ENCODE assay signal across 8 cellular contexts in the genomic region with DNA sequence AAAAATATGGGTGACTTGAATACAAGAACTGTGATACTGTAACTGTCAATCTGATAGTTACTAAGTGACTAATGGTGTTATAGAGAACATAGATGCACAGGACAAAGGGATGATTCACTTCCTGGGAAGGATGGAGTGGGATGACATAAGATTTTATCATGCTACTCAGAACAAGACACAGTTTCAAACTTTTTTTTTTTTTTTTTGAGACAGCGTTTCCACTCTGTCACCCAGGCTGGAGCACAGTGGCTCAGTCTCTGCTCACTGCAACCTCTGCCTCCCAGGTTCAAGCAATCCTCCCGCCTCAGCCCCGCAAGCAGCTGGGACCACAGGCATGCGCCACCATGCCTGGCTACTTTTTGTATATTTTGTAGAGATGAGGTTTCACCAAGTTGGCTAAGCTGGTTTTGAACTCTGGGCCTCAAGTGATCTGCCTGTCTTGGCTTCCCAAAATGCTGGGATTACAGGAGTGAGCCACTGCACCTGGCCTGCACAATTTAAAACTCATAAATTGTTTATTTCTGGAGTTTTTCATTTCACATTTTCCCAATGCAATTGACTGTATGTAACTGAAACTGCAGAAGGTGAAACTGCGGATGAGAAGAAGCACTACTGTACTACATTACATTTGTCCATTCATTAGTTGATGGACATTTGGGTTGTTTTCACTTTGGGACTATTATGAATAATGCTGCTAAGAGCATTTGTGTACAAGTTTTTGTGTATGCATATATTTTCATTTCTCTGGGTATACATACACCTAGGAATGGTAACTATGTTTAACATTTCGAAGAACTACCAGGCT. TPM values are rescaled to one million over a fixed set of nuclear protein-coding genes. Genes with fewer than 3 reads are reported as not detected.
DNase-seq lines count a peak whose midpoint lies in the region; ATAC-seq and TF ChIP-seq lines count a peak whose summit lies in the region.

No MANE protein-coding gene starts in this region.

- intact Hi-C loops in activated CD4-positive, alpha-beta T cell treated with anti-CD3 and anti-CD28 coated beads for 36 hours (cut with DNase I, micrococcal nuclease): loop anchor here (1.0 to 10.0 kb wide), 17 partner anchors 14 to 922 kb away; partner anchors contain the start of genes EIF4A2 (in 1 of the 2), ETV5 (in 1 of the 2) and ST6GAL1 (in 1 of the 2)

- H3K36me3 Mint-ChIP-seq in activated CD4-positive, alpha-beta T cell treated with anti-CD3 and anti-CD28 coated beads for 36 hours (ENCODE audit: low read depth): no peaks in the 10 kb centered on the region
- peaks cover 2% of the 10 kb centered on the region for H3K36me3 Mint-ChIP-seq in activated CD4-positive, alpha-beta memory T cell treated with anti-CD3 and anti-CD28 coated beads, Interleukin-2, amount 10 ng/mL, durations not matched to agents 7 days and 5 days (ENCODE audit: low read depth)

- no peak for TF ChIP-seq CTCF in foreskin keratinocyte (conservative IDR thresholded peaks at IDR 0.05)

- CTCF ChIA-PET in activated CD4-positive, alpha-beta T cell treated with anti-CD3 and anti-CD28 coated beads for 36 hours (lab: Charles Lee): interaction anchor here (0.7 kb wide), 1 partner anchor 1018 kb away, joined by 3 read pairs; no protein-coding TSS in a partner anchor
- CTCF ChIA-PET in activated CD4-positive, alpha-beta memory T cell treated with anti-CD3 and anti-CD28 coated beads, Interleukin-2, amount 10 ng/mL, durations not matched to agents 7 days and 5 days (lab: Charles Lee): interaction anchor here (0.7 to 3.8 kb wide), 4 partner anchors 23 to 111 kb away, joined by 3 to 33 read pairs (median 6); no protein-coding TSS in a partner anchor

- peak overlapping the region; percentile 20 for H3K4me3 Mint-ChIP-seq in activated CD4-positive, alpha-beta T cell treated with anti-CD3 and anti-CD28 coated beads for 36 hours
- peak overlapping the region; percentile 33 for H3K4me3 Mint-ChIP-seq in activated CD4-positive, alpha-beta memory T cell treated with anti-CD3 and anti-CD28 coated beads, Interleukin-2, amount 10 ng/mL, durations not matched to agents 7 days and 5 days

- peak overlapping the region; percentile 90 for H3K27ac Mint-ChIP-seq in activated CD4-positive, alpha-beta T cell treated with anti-CD3 and anti-CD28 coated beads for 36 hours
- peak overlapping the region; percentile 85 for H3K27ac Mint-ChIP-seq in activated CD4-positive, alpha-beta memory T cell treated with anti-CD3 and anti-CD28 coated beads, Interleukin-2, amount 10 ng/mL, durations not matched to agents 7 days and 5 days

- no peaks in the 10 kb centered on the region for H3K27me3 Mint-ChIP-seq in activated CD4-positive, alpha-beta T cell treated with anti-CD3 and anti-CD28 coated beads for 36 hours
- H3K27me3 Mint-ChIP-seq in activated CD4-positive, alpha-beta memory T cell treated with anti-CD3 and anti-CD28 coated beads, Interleukin-2, amount 10 ng/mL, durations not matched to agents 7 days and 5 days: no peaks in the 10 kb centered on the region

- POLR2A ChIA-PET in activated CD4-positive, alpha-beta T cell treated with anti-CD3 and anti-CD28 coated beads for 36 hours (lab: Charles Lee): interaction anchor here (0.6 to 2.2 kb wide), 4 partner anchors 49 to 1065 kb away, joined by 3 to 15 read pairs (median 4); no protein-coding TSS in a partner anchor
- POLR2A ChIA-PET in activated CD4-positive, alpha-beta memory T cell treated with anti-CD3 and anti-CD28 coated beads, Interleukin-2, amount 10 ng/mL, durations not matched to agents 7 days and 5 days (lab: Charles Lee): interaction anchor here (1.2 to 4.6 kb wide), 6 partner anchors 11 to 100 kb away, joined by 3 to 55 read pairs (median 12); partner anchors contain the start of genes EIF4A2 and ST6GAL1

- no peaks in the 10 kb centered on the region for H3K9me3 Mint-ChIP-seq in activated CD4-positive, alpha-beta T cell treated with anti-CD3 and anti-CD28 coated beads for 36 hours (ENCODE audit: low read depth)
- H3K9me3 Mint-ChIP-seq in activated CD4-positive, alpha-beta memory T cell treated with anti-CD3 and anti-CD28 coated beads, Interleukin-2, amount 10 ng/mL, durations not matched to agents 7 days and 5 days: no peaks in the 10 kb centered on the region

- H3K27me3 ChIP-seq in foreskin keratinocyte: no peaks in the 10 kb centered on the region

- peak; percentile 85 for ATAC-seq in activated CD4-positive, alpha-beta T cell treated with anti-CD3 and anti-CD28 coated beads for 36 hours
- ATAC-seq in foreskin keratinocyte (peak; percentile 99), GM19328 (IDR thresholded peaks at IDR 0.05; ENCODE audit: unreplicated experiment) (no peak), HG03139 (IDR thresholded peaks at IDR 0.05; ENCODE audit: unreplicated experiment) (no peak), HG03097 (IDR thresholded peaks at IDR 0.05; ENCODE audit: low FRiP score, unreplicated experiment) (no peak)
- peak; percentile 92 for ATAC-seq in stimulated activated naive CD8-positive, alpha-beta T cell treated with anti-CD3 and anti-CD28 coated beads, Interleukin-15, Interleukin-2, amounts not matched to agents 100 U/mL and 50 U/mL, for 24 hours

- no peak overlapping the region for H3K27ac ChIP-seq in foreskin keratinocyte

- H3K4me1 Mint-ChIP-seq in activated CD4-positive, alpha-beta T cell treated with anti-CD3 and anti-CD28 coated beads for 36 hours: peaks cover 62% of the 10 kb centered on the region
- H3K4me1 Mint-ChIP-seq in activated CD4-positive, alpha-beta memory T cell treated with anti-CD3 and anti-CD28 coated beads, Interleukin-2, amount 10 ng/mL, durations not matched to agents 7 days and 5 days: peaks cover 52% of the 10 kb centered on the region

- peak; percentile 78 for DNase-seq in activated CD4-positive, alpha-beta T cell treated with anti-CD3 and anti-CD28 coated beads for 36 hours
- no peak for DNase-seq in activated CD4-positive, alpha-beta T cell treated with anti-CD3 and anti-CD28 coated beads for 1 hour
- DNase-seq in activated CD4-positive, alpha-beta memory T cell treated with anti-CD3 and anti-CD28 coated beads, Interleukin-2, amount 10 ng/mL, durations not matched to agents 7 days and 5 days: peak; percentile 60
- peak; percentile 80 to 92 for DNase-seq in foreskin keratinocyte
- peak; percentile 64 for DNase-seq in stimulated activated naive CD8-positive, alpha-beta T cell treated with anti-CD3 and anti-CD28 coated beads, Interleukin-15, Interleukin-2, amounts not matched to agents 100 U/mL and 50 U/mL, for 24 hours

- H3K4me1 ChIP-seq in foreskin keratinocyte: peaks cover 19% of the 10 kb centered on the region

RNA-seq across cellular contexts. Expression of gene ADIPOQ, which starts 40.6 kb away (rescaled TPM):
- not detected for total RNA-seq in activated CD4-positive, alpha-beta T cell treated with anti-CD3 and anti-CD28 coated beads for 36 hours
- total RNA-seq in activated CD4-positive, alpha-beta memory T cell treated with anti-CD3 and anti-CD28 coated beads, Interleukin-2, amount 10 ng/mL, durations not matched to agents 7 days and 5 days: not detected
- total RNA-seq in foreskin keratinocyte: not detected in 2 replicates
- not detected in 2 replicates for polyA plus RNA-seq in foreskin keratinocyte

RNA-seq across cellular contexts. Expression of gene ST6GAL1, which starts 47.2 kb away (rescaled TPM):
- total RNA-seq in activated CD4-positive, alpha-beta T cell treated with anti-CD3 and anti-CD28 coated beads for 36 hours: 100 to 1,000 TPM in 1 of 2 experiments, 10 to 100 TPM in 1; 86.6 to 111 TPM
- total RNA-seq in activated CD4-positive, alpha-beta memory T cell treated with anti-CD3 and anti-CD28 coated beads, Interleukin-2, amount 10 ng/mL, durations not matched to agents 7 days and 5 days: 100 to 1,000 TPM; 116 to 128 TPM
- 8.4 and 10.4 TPM in 2 replicates for total RNA-seq in foreskin keratinocyte
- polyA plus RNA-seq in foreskin keratinocyte: 4.4 and 5.3 TPM in 2 replicates

Comparison
In these comparisons a context has a peak if more than half of its experiments do, and no peak if none do; other contexts are left out.
1. ATAC-seq: peak in activated CD4-positive, alpha-beta T cell treated with anti-CD3 and anti-CD28 coated beads for 36 hours (single experiment), foreskin keratinocyte (single experiment) and stimulated activated naive CD8-positive, alpha-beta T cell treated with anti-CD3 and anti-CD28 coated beads, Interleukin-15, Interleukin-2, amounts not matched to agents 100 U/mL and 50 U/mL, for 24 hours (single experiment); none in GM19328 (single experiment), HG03139 (single experiment) and HG03097 (single experiment).